Comparison of ENCODE assay signal across 28 cellular contexts in genomic region chr7:43462836-43463235, GRCh38.
DNase-seq lines count a peak whose midpoint lies in the region; ATAC-seq, FAIRE-seq and TF ChIP-seq lines count a peak whose summit lies in the region.
"Had no signal": no experiment of that assay in that cellular context is flagged by ENCODE, and none has a peak within 500 bp of the region (broad histone marks: within the 10 kb centered on the region; RNA-seq: fewer than 3 reads in every experiment).

No MANE protein-coding gene starts in this region.

- no peak for TF ChIP-seq EP300 in suprapubic skin (IDR thresholded peaks at IDR 0.05)

- TF ChIP-seq POLR2A in right lobe of liver (IDR thresholded peaks at IDR 0.05) (no peak), suprapubic skin (IDR thresholded peaks at IDR 0.05) (no peak)

- H3K27ac Mint-ChIP-seq in GM23338: no peak overlapping the region
- H3K27ac Mint-ChIP-seq: activated naive CD8-positive, alpha-beta T cell; CD4-positive, CD25-positive, alpha-beta regulatory T cell; neural progenitor cell; stimulated activated naive B cell treated with anti-CD40 and anti-IgM and Interleukin-4, amounts not matched to agents 10 μg/mL and 1 μg/mL and 100 μg/mL, for 72 hours; T-helper 1 cell treated with Interleukin-12 subunit alpha and Interleukin-12 subunit beta and Interleukin-4 antibody, amounts not matched to agents 30 μg/mL and 1 μg/mL, for 36 hours had no signal

- no peak overlapping the region for H2AFZ ChIP-seq in GM23338

- peaks cover 37% of the 10 kb centered on the region for H3K4me1 Mint-ChIP-seq in GM23338

- H3F3A ChIP-seq in GM23338 (replicated peaks; ENCODE audit: low read depth): no peaks in the 10 kb centered on the region; the same call in 1 of the 2 replicates

- WGBS in right lobe of liver (ENCODE audit: insufficient coverage, low coverage, low lambda C conversion rate, missing lambda C conversion rate): 28% methylated on average over 1 of the region's 1 CpG
- WGBS in suprapubic skin: 32% methylated on average over 1 of the region's 1 CpG

- no peaks in the 10 kb centered on the region for H4K20me1 ChIP-seq in GM23338 (replicated peaks; ENCODE audit: insufficient read depth)

- intact Hi-C loops in right lobe of liver (cut with DNase I): no loop called here

- H3K9me3 ChIP-seq in right lobe of liver (no peaks in the 10 kb centered on the region), suprapubic skin (no peaks in the 10 kb centered on the region)
- H3K9me3 ChIP-seq: sigmoid colon, testis had no signal

- H3K27me3 ChIP-seq in GM23338 (ENCODE audit: insufficient read depth): no peaks in the 10 kb centered on the region
- H3K27me3 ChIP-seq in bronchial epithelial cell (ENCODE audit: control insufficient read depth, insufficient read depth, low read length): no peaks in the 10 kb centered on the region
- H3K27me3 ChIP-seq in right lobe of liver: no peaks in the 10 kb centered on the region
- H3K27me3 ChIP-seq in suprapubic skin: no peaks in the 10 kb centered on the region
- H3K27me3 ChIP-seq: neural progenitor cell, sigmoid colon, testis had no signal

- H3K4me3 Mint-ChIP-seq in GM23338: no peak overlapping the region; the same call in 2 of the 3 replicates
- H3K4me3 Mint-ChIP-seq: activated naive CD8-positive, alpha-beta T cell; CD4-positive, CD25-positive, alpha-beta regulatory T cell; central memory CD8-positive, alpha-beta T cell; neural progenitor cell; stimulated activated naive B cell treated with anti-CD40 and anti-IgM and Interleukin-4, amounts not matched to agents 10 μg/mL and 1 μg/mL and 100 μg/mL, for 72 hours; T-helper 1 cell treated with Interleukin-12 subunit alpha and Interleukin-12 subunit beta and Interleukin-4 antibody, amounts not matched to agents 30 μg/mL and 1 μg/mL, for 36 hours had no signal

- no peaks in the 10 kb centered on the region for H3K9me3 Mint-ChIP-seq in GM23338
- H3K9me3 Mint-ChIP-seq: CD4-positive, CD25-positive, alpha-beta regulatory T cell; central memory CD8-positive, alpha-beta T cell; neural progenitor cell; stimulated activated naive B cell treated with anti-CD40 and anti-IgM and Interleukin-4, amounts not matched to agents 10 μg/mL and 1 μg/mL and 100 μg/mL, for 72 hours; T-helper 1 cell treated with Interleukin-12 subunit alpha and Interleukin-12 subunit beta and Interleukin-4 antibody, amounts not matched to agents 30 μg/mL and 1 μg/mL, for 36 hours had no signal

- H3K79me2 ChIP-seq in GM23338 (replicated peaks; ENCODE audit: insufficient read depth): no peaks in the 10 kb centered on the region

- peak overlapping the region; percentile 29; the same call in 1 of the 2 replicates for H3K27ac ChIP-seq in GM23338 (ENCODE audit: low read depth)
- peak overlapping the region in 1 of 3 donors; percentile 22 for H3K27ac ChIP-seq in right lobe of liver
- peak overlapping the region; percentile 25 for H3K27ac ChIP-seq in suprapubic skin
- H3K27ac ChIP-seq: neural progenitor cell, sigmoid colon, testis had no signal

- H3K27me3 Mint-ChIP-seq in GM23338 (ENCODE audit: insufficient read depth, low read depth, poor library complexity): peaks cover 4% of the 10 kb centered on the region

- H3K36me3 Mint-ChIP-seq in GM23338 (ENCODE audit: low read depth): no peaks in the 10 kb centered on the region
- H3K36me3 Mint-ChIP-seq: activated naive CD8-positive, alpha-beta T cell; CD4-positive, CD25-positive, alpha-beta regulatory T cell; neural progenitor cell; stimulated activated naive B cell treated with anti-CD40 and anti-IgM and Interleukin-4, amounts not matched to agents 10 μg/mL and 1 μg/mL and 100 μg/mL, for 72 hours had no signal

- no peak for ATAC-seq in GM23338
- peak; percentile 78 to 92 (median 84) for ATAC-seq in right lobe of liver
- ATAC-seq in esophagus mucosa: no peak
- ATAC-seq in GM18858 (IDR thresholded peaks at IDR 0.05; ENCODE audit: unreplicated experiment): no peak
- ATAC-seq: GM12878; stimulated activated naive B cell treated with anti-CD40 and anti-IgM and Interleukin-4, amounts not matched to agents 10 μg/mL and 1 μg/mL and 100 μg/mL, for 72 hours had no signal

- H3K4me1 ChIP-seq in GM23338 (ENCODE audit: insufficient read depth): peaks cover 36% of the 10 kb centered on the region
- H3K4me1 ChIP-seq in right lobe of liver: peaks cover 0 to 58% (median 20%) of the 10 kb centered on the region in 4 donors
- H3K4me1 ChIP-seq in suprapubic skin: peaks cover 26% of the 10 kb centered on the region
- H3K4me1 ChIP-seq: sigmoid colon, testis had no signal

- H3K36me3 ChIP-seq in GM23338 (ENCODE audit: insufficient read depth): no peaks in the 10 kb centered on the region
- no peaks in the 10 kb centered on the region for H3K36me3 ChIP-seq in bronchial epithelial cell (ENCODE audit: control insufficient read depth, insufficient read depth, low read length)
- no peaks in the 10 kb centered on the region for H3K36me3 ChIP-seq in right lobe of liver
- no peaks in the 10 kb centered on the region for H3K36me3 ChIP-seq in suprapubic skin
- H3K36me3 ChIP-seq: neural progenitor cell, sigmoid colon had no signal

- H3K4me3 ChIP-seq in GM23338 (no peak overlapping the region), bronchial epithelial cell (ENCODE audit: low read depth, low read length) (no peak overlapping the region), right lobe of liver (no peak overlapping the region), suprapubic skin (no peak overlapping the region)
- H3K4me3 ChIP-seq: GM12878, neural progenitor cell, sigmoid colon, testis had no signal

- no peaks in the 10 kb centered on the region for H3K9me2 ChIP-seq in GM23338 (ENCODE audit: insufficient read depth)

- peak; percentile 97 for FAIRE-seq in bronchial epithelial cell (lab: Jason Lieb, UNC)
- FAIRE-seq: astrocyte, D721Med, endometrium, GM12878, H54 had no signal

- DNase-seq in GM23338 (ENCODE audit: low spot score) (no peak), bronchial epithelial cell (ENCODE audit: low read depth) (no peak), right lobe of liver (peak in 1 of 3 donors; percentile 80), suprapubic skin (ENCODE audit: low spot score in 2 of 2) (no peak), iPS-NIHi7 (ENCODE audit: extremely low spot score) (no peak)
- DNase-seq: activated CD4-positive, CD25-positive, alpha-beta regulatory T cell treated with anti-CD3 and anti-CD28 coated beads, Interleukin-2, amount 50 U/mL, for 72 hours; activated effector memory CD4-positive, alpha-beta T cell treated with Interleukin-2 at 50 U/mL for 16 hours; CD4-positive, CD25-positive, alpha-beta regulatory T cell; glutamatergic neuron; Karpas-422; NCI-H1048; NCI-H2029; NCI-H226; sigmoid colon; stimulated activated CD4-positive, alpha-beta T cell treated with anti-CD3 and anti-CD28 coated beads, Interleukin-15, amount 100 ng/mL, for 24 hours; stimulated activated naive B cell treated with anti-CD40 and anti-IgM and Interleukin-4, amounts not matched to agents 10 μg/mL and 1 μg/mL and 100 μg/mL, for 72 hours; testis had no signal

- TF ChIP-seq CTCF in GM23338 (conservative IDR thresholded peaks at IDR 0.05; ENCODE audit: low read depth in 2 of 2) (no peak), bronchial epithelial cell (IDR thresholded peaks at IDR 0.05; ENCODE audit: insufficient read depth, low read length, severe bottlenecking) (no peak), right lobe of liver (IDR thresholded peaks at IDR 0.05) (no peak), suprapubic skin (IDR thresholded peaks at IDR 0.05) (no peak)

- peak overlapping the region; percentile 10 for H3K4me2 ChIP-seq in GM23338
- H3K4me2 ChIP-seq: neural progenitor cell had no signal

TF ChIP-seq in GM23338, 12 proteins besides CTCF, POLR2A, EP300 and RAD21 (continues in another document):
- TF ChIP-seq, protein P1, sequence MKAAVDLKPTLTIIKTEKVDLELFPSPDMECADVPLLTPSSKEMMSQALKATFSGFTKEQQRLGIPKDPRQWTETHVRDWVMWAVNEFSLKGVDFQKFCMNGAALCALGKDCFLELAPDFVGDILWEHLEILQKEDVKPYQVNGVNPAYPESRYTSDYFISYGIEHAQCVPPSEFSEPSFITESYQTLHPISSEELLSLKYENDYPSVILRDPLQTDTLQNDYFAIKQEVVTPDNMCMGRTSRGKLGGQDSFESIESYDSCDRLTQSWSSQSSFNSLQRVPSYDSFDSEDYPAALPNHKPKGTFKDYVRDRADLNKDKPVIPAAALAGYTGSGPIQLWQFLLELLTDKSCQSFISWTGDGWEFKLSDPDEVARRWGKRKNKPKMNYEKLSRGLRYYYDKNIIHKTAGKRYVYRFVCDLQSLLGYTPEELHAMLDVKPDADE (IDR thresholded peaks at IDR 0.05): no peak
- TF ChIP-seq NANOG (IDR thresholded peaks at IDR 0.05; ENCODE audit: borderline replicate concordance) (no peak), POLR2AphosphoS5 (IDR thresholded peaks at IDR 0.05; ENCODE audit: low read depth) (no peak), JUNB (IDR thresholded peaks at IDR 0.05; ENCODE audit: unreplicated experiment) (no peak), REST (IDR thresholded peaks at IDR 0.05; ENCODE audit: unreplicated experiment) (no peak), ZNF114 (CRISPR knock-in tag; IDR thresholded peaks at IDR 0.05) (no peak), STAT1 (IDR thresholded peaks at IDR 0.05; ENCODE audit: unreplicated experiment) (no peak), CREB1 (CRISPR knock-in tag; IDR thresholded peaks at IDR 0.05; ENCODE audit: low read depth) (no peak), EZH2 (IDR thresholded peaks at IDR 0.05; ENCODE audit: low read depth, unreplicated experiment) (no peak)

Comparison
In these comparisons a context has a peak if more than half of its experiments do, and no peak if none do; other contexts are left out.
1. ATAC-seq: peak in right lobe of liver (4 of 4); none in GM23338 (single experiment), esophagus mucosa (single experiment) and GM18858 (single experiment).